In genomic region chr11:30554587-30554986, GRCh38 we compare ENCODE assay signal across 1 cellular context.
TF ChIP-seq lines count a peak whose summit lies in the region.

No MANE protein-coding gene starts in this region.

TF ChIP-seq in HEK293, 187 proteins besides CTCF, POLR2A, EP300 and RAD21 (continued from another document):
- 0 out of 2 replicates have a peak, but pooled peaks have one; percentile 58 for TF ChIP-seq ZNF580 (tag by site-specific recombination; IDR thresholded peaks at IDR 0.05)
